In genomic region chr7:127619681-127620405, GRCh38 we compare ENCODE assay signal across 14 cellular contexts. TPM values are rescaled to one million over a fixed set of nuclear protein-coding genes. Genes with fewer than 3 reads are reported as not detected.
A peak's percentile ranks its signal among the peaks of the same experiment; 100 is the strongest.
DNase-seq lines count a peak whose midpoint lies in the region; ATAC-seq and TF ChIP-seq lines count a peak whose summit lies in the region.
"Had no signal": no experiment of that assay in that cellular context is flagged by ENCODE, and none has a peak within 500 bp of the region (broad histone marks: within the 10 kb centered on the region; RNA-seq: fewer than 3 reads in every experiment).

No MANE protein-coding gene starts in this region.

- TF ChIP-seq CTCF in GM12865 (IDR thresholded peaks at IDR 0.05; ENCODE audit: insufficient read depth, low read depth, low read length, missing control alignments) (no peak), WERI-Rb-1 (IDR thresholded peaks at IDR 0.05; ENCODE audit: low read depth, low read length) (no peak)

- no peak overlapping the region for H3K14ac ChIP-seq in mesenchymal stem cell (ENCODE audit: low read length in 2 of 2)

- ATAC-seq in Right ventricle myocardium superior (ENCODE audit: poor library complexity), result no peak

- H3K9ac ChIP-seq in mesenchymal stem cell (ENCODE audit: low read length), result no peak overlapping the region

- H4K91ac ChIP-seq in mesenchymal stem cell (ENCODE audit: low read length), result no peak overlapping the region

- H2AFZ ChIP-seq in mesenchymal stem cell (ENCODE audit: low read depth, low read length), result no peak overlapping the region

- H3K4me2 ChIP-seq in mesenchymal stem cell (ENCODE audit: low read length, poor library complexity, severe bottlenecking), result no peak overlapping the region

- no peak overlapping the region for H3K4me3 ChIP-seq in GM12865 (ENCODE audit: low read depth, low read length)
- peak overlapping the region; percentile 34 for H3K4me3 ChIP-seq in WERI-Rb-1 (ENCODE audit: low read depth, low read length)
- H3K4me3 ChIP-seq in mesenchymal stem cell (ENCODE audit: insufficient read depth in 1 of 2, low read depth in 1 of 2, low read length in 2 of 2), result no peak overlapping the region
- H3K4me3 ChIP-seq: adrenal gland, heart right ventricle, sigmoid colon, upper lobe of left lung had no signal

- H2AK5ac ChIP-seq in mesenchymal stem cell (ENCODE audit: low read length, severe bottlenecking), result no peak overlapping the region

- no peak overlapping the region for H3K23ac ChIP-seq in mesenchymal stem cell (ENCODE audit: low read length in 2 of 2)

- H2BK15ac ChIP-seq in mesenchymal stem cell (ENCODE audit: low read depth, poor library complexity, severe bottlenecking), result no peak overlapping the region

- no peak overlapping the region for H4K8ac ChIP-seq in mesenchymal stem cell (ENCODE audit: low read length)

- H3K9me3 ChIP-seq in WERI-Rb-1 (ENCODE audit: severe bottlenecking) (no peaks in the 10 kb centered on the region), mesenchymal stem cell (ENCODE audit: control insufficient read depth, low read length) (no peaks in the 10 kb centered on the region)
- H3K9me3 ChIP-seq: adrenal gland, heart right ventricle, sigmoid colon, upper lobe of left lung had no signal

- DNase-seq in GM12865 (ENCODE audit: low read depth) (peak; percentile 7), WERI-Rb-1 (peak; percentile 16), mesenchymal stem cell (peak; percentile 18), Right ventricle myocardium superior (no peak), occipital lobe (lab: John Stamatoyannopoulos, UW) (no peak), SHP77 (lab: John Stamatoyannopoulos, UW) (no peak)
- DNase-seq: adrenal gland; effector memory CD4-positive, alpha-beta T cell; HCEC 1CT; heart right ventricle; NCI-H510A; sigmoid colon had no signal

- H3K36me3 ChIP-seq in WERI-Rb-1 (no peaks in the 10 kb centered on the region), mesenchymal stem cell (ENCODE audit: control insufficient read depth in 1 of 2, insufficient read depth in 2 of 2, low read depth in 1 of 2, low read length in 2 of 2) (no peaks in the 10 kb centered on the region)
- H3K36me3 ChIP-seq: adrenal gland, heart right ventricle, sigmoid colon, upper lobe of left lung had no signal

- H3K27ac ChIP-seq in WERI-Rb-1 (no peak overlapping the region), mesenchymal stem cell (ENCODE audit: low read length, poor library complexity, severe bottlenecking) (no peak overlapping the region)
- H3K27ac ChIP-seq: adrenal gland, heart right ventricle, sigmoid colon, upper lobe of left lung had no signal

- no peak overlapping the region for H2BK5ac ChIP-seq in mesenchymal stem cell (ENCODE audit: low read depth, low read length, poor library complexity, severe bottlenecking)

- H3K27me3 ChIP-seq in WERI-Rb-1 (ENCODE audit: insufficient read depth, low read depth, severe bottlenecking) (peaks cover 18% of the 10 kb centered on the region), mesenchymal stem cell (ENCODE audit: control insufficient read depth in 1 of 2, insufficient read depth in 1 of 2, low read length in 2 of 2) (peaks cover 76 to 80% of the 10 kb centered on the region in 2 experiments)

- H2BK120ac ChIP-seq in mesenchymal stem cell (ENCODE audit: low read depth, low read length), result no peak overlapping the region

- H3K4ac ChIP-seq in mesenchymal stem cell (ENCODE audit: low read depth in 1 of 2, low read length in 2 of 2), result no peak overlapping the region

- H3K18ac ChIP-seq in mesenchymal stem cell (ENCODE audit: low read depth in 1 of 2, low read length in 2 of 2), result no peak overlapping the region

- 11% methylated on average over 23 of the region's 27 CpGs for WGBS in mesenchymal stem cell

- H3K4me1 ChIP-seq in mesenchymal stem cell (ENCODE audit: control insufficient read depth, insufficient read depth, low read depth, low read length), result no peaks in the 10 kb centered on the region
- H3K4me1 ChIP-seq: adrenal gland, sigmoid colon had no signal

- no peaks in the 10 kb centered on the region for H3K79me1 ChIP-seq in mesenchymal stem cell (replicated peaks; ENCODE audit: low read length, poor library complexity, severe bottlenecking)

- H2BK12ac ChIP-seq in mesenchymal stem cell (ENCODE audit: low read length in 2 of 2), result no peak overlapping the region

- intact Hi-C loops in Right ventricle myocardium superior (cut with DNase I), result no loop called here

RNA-seq across cellular contexts. Expression of gene PAX4, which starts 1.9 kb away (rescaled TPM):
- polyA plus RNA-seq in mesenchymal stem cell (2013, experiment 1 of 2), result not detected
- polyA plus RNA-seq in mesenchymal stem cell (2013, experiment 2 of 2), result not detected
- total RNA-seq in Right ventricle myocardium superior (not detected), occipital lobe (not detected)
- total RNA-seq: adrenal gland; CD4-positive, alpha-beta memory T cell; heart right ventricle; sigmoid colon; upper lobe of left lung had no signal
- polyA plus RNA-seq: adrenal gland; CD4-positive, alpha-beta memory T cell; heart right ventricle had no signal

RNA-seq across cellular contexts. Expression of gene FSCN3, which starts 26.3 kb away (rescaled TPM):
- polyA plus RNA-seq in mesenchymal stem cell (2013, experiment 1 of 2), result 0.80 TPM
- polyA plus RNA-seq in mesenchymal stem cell (2013, experiment 2 of 2), result 1.0 TPM
- total RNA-seq in Right ventricle myocardium superior, result not detected
- total RNA-seq in occipital lobe, result 0.78 TPM

RNA-seq across cellular contexts. Expression of gene ARF5, which starts 31.6 kb away (rescaled TPM):
- 88.9 TPM for polyA plus RNA-seq in mesenchymal stem cell (2013, experiment 1 of 2)
- polyA plus RNA-seq in mesenchymal stem cell (2013, experiment 2 of 2), result 83.2 TPM
- 70.5 TPM for total RNA-seq in Right ventricle myocardium superior
- total RNA-seq in occipital lobe, result 94.8 TPM

RNA-seq across cellular contexts. Expression of gene SND1, which starts 32.2 kb away (rescaled TPM):
- 120 TPM for polyA plus RNA-seq in mesenchymal stem cell (2013, experiment 1 of 2)
- 115 TPM for polyA plus RNA-seq in mesenchymal stem cell (2013, experiment 2 of 2)
- total RNA-seq in Right ventricle myocardium superior (81.9 TPM), occipital lobe (65.8 TPM)

RNA-seq across cellular contexts. Expression of gene GCC1, which starts 34.4 kb away (rescaled TPM):
- 7.7 TPM for polyA plus RNA-seq in mesenchymal stem cell (2013, experiment 1 of 2)
- 7.9 TPM for polyA plus RNA-seq in mesenchymal stem cell (2013, experiment 2 of 2)
- total RNA-seq in Right ventricle myocardium superior (7.0 TPM), occipital lobe (12.6 TPM)

Comparison
In these comparisons a context has a peak if more than half of its experiments do, and no peak if none do; other contexts are left out.
1. DNase-seq: peak in GM12865 (single experiment), WERI-Rb-1 (single experiment) and mesenchymal stem cell (single experiment); none in Right ventricle myocardium superior (single experiment), occipital lobe (single experiment) and SHP77 (0 of 2).